ENCODE assay signal across 13 cellular contexts in the genomic region with DNA sequence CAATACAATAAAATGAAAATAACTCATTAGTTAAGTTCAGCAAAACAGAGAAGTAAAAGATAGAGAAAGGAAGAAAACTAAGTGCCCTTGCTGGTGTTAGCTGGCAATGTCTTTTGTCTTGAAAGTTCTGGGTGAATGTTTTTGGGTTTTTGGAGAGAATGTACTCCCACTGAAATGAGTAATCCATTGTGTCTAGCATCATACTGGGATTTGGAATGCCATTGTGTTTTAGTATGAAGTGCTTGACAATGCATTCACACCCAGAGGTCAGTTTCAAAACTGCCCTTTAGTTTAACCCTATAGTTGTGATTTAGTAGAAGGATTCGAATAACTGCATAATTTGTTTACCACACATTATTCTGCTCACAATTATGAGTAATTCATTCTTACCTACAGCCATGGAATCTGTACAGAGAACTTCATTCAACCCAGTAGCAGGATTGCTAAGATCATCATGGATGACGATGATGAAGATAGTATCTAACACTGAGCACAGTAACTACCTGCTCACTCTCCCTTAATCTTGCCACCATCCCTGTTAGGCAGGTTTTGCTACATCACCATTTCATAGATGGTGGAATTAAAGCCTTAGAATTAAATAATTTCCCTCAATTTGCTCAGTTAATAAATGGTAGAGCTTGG. TPM values are rescaled to one million over a fixed set of nuclear protein-coding genes. Genes with fewer than 3 reads are reported as not detected.
DNase-seq lines count a peak whose midpoint lies in the region; ATAC-seq and TF ChIP-seq lines count a peak whose summit lies in the region.
"Had no signal": no experiment of that assay in that cellular context is flagged by ENCODE, and none has a peak within 500 bp of the region (broad histone marks: within the 10 kb centered on the region; RNA-seq: fewer than 3 reads in every experiment).

No MANE protein-coding gene starts in this region.

- H3K27ac ChIP-seq in VCaP: peak overlapping the region; percentile 84
- peak overlapping the region; percentile 3 to 71 for H3K27ac ChIP-seq in tibial artery

- intact Hi-C loops in tibial artery (cut with DNase I; ENCODE audit: low total_unique reads): loop anchor here (5.0 kb wide), 1 partner anchor 33 kb away; a partner anchor contains a TSS

- no peaks in the 10 kb centered on the region for H3K36me3 ChIP-seq in tibial artery
- H3K36me3 ChIP-seq: cardiac muscle cell had no signal

- no peaks in the 10 kb centered on the region for H3K9me3 ChIP-seq in tibial artery

- H3K4me3 ChIP-seq in foreskin fibroblast (ENCODE audit: low read depth in 1 of 2, low read length in 2 of 2) (no peak overlapping the region), tibial artery (no peak overlapping the region)
- H3K4me3 ChIP-seq: cardiac muscle cell had no signal

- no peaks in the 10 kb centered on the region for H3K9me3 Mint-ChIP-seq in activated naive CD8-positive, alpha-beta T cell (ENCODE audit: low read depth)
- no peaks in the 10 kb centered on the region for H3K9me3 Mint-ChIP-seq in activated naive CD8-positive, alpha-beta T cell treated with anti-CD3 and anti-CD28 coated beads, Interleukin-2, amount 50 U/mL, for 24 hours

- DNase-seq in activated naive CD8-positive, alpha-beta T cell treated with anti-CD3 and anti-CD28 coated beads, Interleukin-2, amount 50 U/mL, for 24 hours: no peak
- peak; percentile 72 to 83 for DNase-seq in foreskin fibroblast
- DNase-seq in tibial artery: no peak
- no peak for DNase-seq in occipital lobe (lab: John Stamatoyannopoulos, UW)
- no peak for DNase-seq in activated CD8-positive, alpha-beta memory T cell treated with anti-CD3 and anti-CD28 coated beads, Interleukin-2, amount 50 U/mL, for 4 hours
- DNase-seq: activated CD8-positive, alpha-beta memory T cell treated with anti-CD3 and anti-CD28 coated beads, Interleukin-2, amount 10 ng/mL, durations not matched to agents 7 days and 5 days; AML-193; NCI-H510A treated with DMSO at 0.1 percent for 48 hours; small intestine had no signal

- no peaks in the 10 kb centered on the region for H3K27me3 ChIP-seq in tibial artery
- H3K27me3 ChIP-seq: cardiac muscle cell had no signal

- peaks cover 0 to 88% (median 44%) of the 10 kb centered on the region in 4 donors for H3K4me1 ChIP-seq in tibial artery

- H3K4me1 Mint-ChIP-seq in activated naive CD8-positive, alpha-beta T cell (ENCODE audit: low read depth): peaks cover 89% of the 10 kb centered on the region
- peaks cover 71% of the 10 kb centered on the region for H3K4me1 Mint-ChIP-seq in activated naive CD8-positive, alpha-beta T cell treated with anti-CD3 and anti-CD28 coated beads, Interleukin-2, amount 50 U/mL, for 24 hours

- TF ChIP-seq CTCF in VCaP (conservative IDR thresholded peaks at IDR 0.05) (no peak), foreskin fibroblast (IDR thresholded peaks at IDR 0.05; ENCODE audit: low read depth, low read length) (no peak), tibial artery (IDR thresholded peaks at IDR 0.05) (no peak)

- H3K27me3 Mint-ChIP-seq in activated naive CD8-positive, alpha-beta T cell: no peaks in the 10 kb centered on the region
- H3K27me3 Mint-ChIP-seq in activated naive CD8-positive, alpha-beta T cell treated with anti-CD3 and anti-CD28 coated beads, Interleukin-2, amount 50 U/mL, for 24 hours: no peaks in the 10 kb centered on the region
- H3K27me3 Mint-ChIP-seq: activated CD8-positive, alpha-beta memory T cell treated with anti-CD3 and anti-CD28 coated beads, Interleukin-2, amount 10 ng/mL, durations not matched to agents 7 days and 5 days had no signal

- H3K4me3 Mint-ChIP-seq in activated naive CD8-positive, alpha-beta T cell: peak overlapping the region; percentile 35
- H3K4me3 Mint-ChIP-seq in activated naive CD8-positive, alpha-beta T cell treated with anti-CD3 and anti-CD28 coated beads, Interleukin-2, amount 50 U/mL, for 24 hours: no peak overlapping the region
- H3K4me3 Mint-ChIP-seq: activated CD8-positive, alpha-beta memory T cell treated with anti-CD3 and anti-CD28 coated beads, Interleukin-2, amount 10 ng/mL, durations not matched to agents 7 days and 5 days had no signal

- peaks cover 5% of the 10 kb centered on the region for H3K36me3 Mint-ChIP-seq in activated naive CD8-positive, alpha-beta T cell
- H3K36me3 Mint-ChIP-seq in activated naive CD8-positive, alpha-beta T cell treated with anti-CD3 and anti-CD28 coated beads, Interleukin-2, amount 50 U/mL, for 24 hours (ENCODE audit: low read depth): peaks cover 14% of the 10 kb centered on the region

- ATAC-seq in activated naive CD8-positive, alpha-beta T cell treated with anti-CD3 and anti-CD28 coated beads, Interleukin-2, amount 50 U/mL, for 24 hours: no peak
- ATAC-seq in GM18907 (IDR thresholded peaks at IDR 0.05; ENCODE audit: unreplicated experiment): no peak
- ATAC-seq: activated CD8-positive, alpha-beta memory T cell treated with anti-CD3 and anti-CD28 coated beads, Interleukin-2, amount 10 ng/mL, durations not matched to agents 7 days and 5 days had no signal

- H3K27ac Mint-ChIP-seq in activated naive CD8-positive, alpha-beta T cell: peak overlapping the region; percentile 84
- H3K27ac Mint-ChIP-seq in activated naive CD8-positive, alpha-beta T cell treated with anti-CD3 and anti-CD28 coated beads, Interleukin-2, amount 50 U/mL, for 24 hours: no peak overlapping the region
- H3K27ac Mint-ChIP-seq: activated CD8-positive, alpha-beta memory T cell treated with anti-CD3 and anti-CD28 coated beads, Interleukin-2, amount 10 ng/mL, durations not matched to agents 7 days and 5 days had no signal

RNA-seq across cellular contexts. Expression of a gene that starts 33.9 kb away (rescaled TPM):
- 4.8 TPM for total RNA-seq in occipital lobe

Comparison
In these comparisons a context has a peak if more than half of its experiments do, and no peak if none do; other contexts are left out.
1. DNase-seq: peak in foreskin fibroblast (2 of 2); none in activated naive CD8-positive, alpha-beta T cell treated with anti-CD3 and anti-CD28 coated beads, Interleukin-2, amount 50 U/mL, for 24 hours (single experiment), tibial artery (0 of 2), occipital lobe (single experiment) and activated CD8-positive, alpha-beta memory T cell treated with anti-CD3 and anti-CD28 coated beads, Interleukin-2, amount 50 U/mL, for 4 hours (single experiment).